In the genomic region with DNA sequence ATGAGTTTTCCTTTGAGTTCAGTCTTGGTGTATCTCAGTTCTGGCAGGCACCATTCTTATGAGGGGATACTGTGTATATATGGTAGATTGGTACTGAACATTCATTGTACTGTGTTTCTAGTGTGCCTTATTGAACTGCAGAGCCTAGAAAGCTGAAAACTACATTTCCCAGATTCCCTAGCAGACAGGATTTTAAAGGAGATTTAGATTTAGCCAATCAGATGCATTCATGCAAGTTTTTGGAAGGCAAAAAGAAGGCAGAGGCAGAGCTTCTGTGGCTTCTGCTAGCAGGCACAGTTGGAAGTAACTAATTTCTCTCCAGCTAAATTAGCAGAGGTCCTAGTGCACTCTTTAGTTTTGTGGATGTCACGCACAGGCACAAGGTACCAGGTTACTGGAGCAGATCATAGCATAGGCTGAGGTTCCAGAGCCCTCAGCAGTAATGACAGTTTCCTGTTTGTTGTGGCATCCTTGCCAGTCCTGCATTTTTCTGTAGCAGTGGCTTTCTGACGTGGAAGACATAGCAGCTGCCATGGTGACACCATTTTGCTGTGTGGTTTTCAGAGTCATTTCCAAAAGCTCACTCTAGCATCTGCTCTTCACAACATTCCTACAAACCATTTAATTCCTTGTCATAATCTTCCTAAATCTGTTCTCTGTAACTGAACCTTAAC, we compare ENCODE assay signal across 1 cellular context.
A peak's percentile ranks its signal among the peaks of the same experiment; 100 is the strongest.
TF ChIP-seq lines count a peak whose summit lies in the region.

No MANE protein-coding gene starts in this region.

TF ChIP-seq in K562, 482 proteins besides CTCF, POLR2A, EP300 and RAD21 (continued from another document):
- no peak for TF ChIP-seq ETS1 (conservative IDR thresholded peaks at IDR 0.05; ENCODE audit: control insufficient read depth, low read depth, low read length)
- no peak for TF ChIP-seq ZNF274 (IDR thresholded peaks at IDR 0.05; ENCODE audit: borderline replicate concordance, low read depth, low read length)
- TF ChIP-seq HCFC1 (IDR thresholded peaks at IDR 0.05; ENCODE audit: low read depth, low read length) = peak; percentile 81
- no peak for TF ChIP-seq SPI1 (IDR thresholded peaks at IDR 0.05; ENCODE audit: borderline replicate concordance, low read depth, low read length)
- TF ChIP-seq LCOR (CRISPR knock-in tag; IDR thresholded peaks at IDR 0.05) = peak; percentile 82
- TF ChIP-seq, protein P1, sequence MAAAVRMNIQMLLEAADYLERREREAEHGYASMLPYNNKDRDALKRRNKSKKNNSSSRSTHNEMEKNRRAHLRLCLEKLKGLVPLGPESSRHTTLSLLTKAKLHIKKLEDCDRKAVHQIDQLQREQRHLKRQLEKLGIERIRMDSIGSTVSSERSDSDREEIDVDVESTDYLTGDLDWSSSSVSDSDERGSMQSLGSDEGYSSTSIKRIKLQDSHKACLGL (CRISPR knock-in tag; IDR thresholded peaks at IDR 0.05; ENCODE audit: borderline replicate concordance, poor library complexity, severe bottlenecking) = no peak
- TF ChIP-seq ZNF143 (CRISPR knock-in tag; IDR thresholded peaks at IDR 0.05) = peak; percentile 70
